8 cellular contexts compared by ENCODE assay signal in the genomic region with DNA sequence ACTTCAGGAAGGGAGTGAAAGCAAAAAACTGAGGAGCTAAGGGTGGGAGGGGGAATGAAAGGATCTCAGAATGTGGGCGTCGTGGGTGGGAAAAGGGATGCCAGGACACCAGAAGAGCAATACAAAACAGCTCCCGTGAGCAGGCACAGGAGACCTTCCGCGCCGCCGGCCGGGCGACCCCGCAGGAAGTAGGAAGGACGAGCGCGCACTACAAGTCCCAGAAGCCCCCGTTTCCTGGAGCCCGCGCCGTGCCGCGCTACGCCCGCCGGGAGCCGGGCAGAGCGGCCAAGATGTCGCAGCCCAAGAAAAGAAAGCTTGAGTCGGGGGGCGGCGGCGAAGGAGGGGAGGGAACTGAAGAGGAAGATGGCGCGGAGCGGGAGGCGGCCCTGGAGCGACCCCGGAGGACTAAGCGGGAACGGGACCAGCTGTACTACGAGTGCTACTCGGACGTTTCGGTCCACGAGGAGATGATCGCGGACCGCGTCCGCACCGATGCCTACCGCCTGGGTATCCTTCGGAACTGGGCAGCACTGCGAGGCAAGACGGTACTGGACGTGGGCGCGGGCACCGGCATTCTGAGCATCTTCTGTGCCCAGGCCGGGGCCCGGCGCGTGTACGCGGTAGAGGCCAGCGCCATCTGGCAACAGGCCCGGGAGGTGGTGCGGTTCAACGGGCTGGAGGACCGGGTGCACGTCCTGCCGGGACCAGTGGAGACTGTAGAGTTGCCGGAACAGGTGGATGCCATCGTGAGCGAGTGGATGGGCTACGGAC. TPM values are rescaled to one million over a fixed set of nuclear protein-coding genes. Genes with fewer than 3 reads are reported as not detected.
DNase-seq lines count a peak whose midpoint lies in the region; ATAC-seq, FAIRE-seq and TF ChIP-seq lines count a peak whose summit lies in the region.

A gene (plus strand): TSS at position 249 of the 771 bp plus-strand sequence. CDS start 42 bp downstream, at position 291.

- TF ChIP-seq CTCF in D721Med (IDR thresholded peaks at IDR 0.05; ENCODE audit: insufficient read depth, missing control alignments): no peak

- TF ChIP-seq POLR2A in erythroblast (IDR thresholded peaks at IDR 0.05; ENCODE audit: low read length): peak; percentile 75

- H3K9ac ChIP-seq in HUES64 (ENCODE audit: low read depth, low read length): peak within 1 kb of the TSS; percentile 94
- H3K9ac ChIP-seq in mucosa of stomach (ENCODE audit: low read length): peak within 1 kb of the TSS; percentile 77

- peak within 1 kb of the TSS; percentile 97 for H3K4me3 ChIP-seq in HUES64 (ENCODE audit: low read length)
- H3K4me3 ChIP-seq in mucosa of stomach (ENCODE audit: low read length): peak within 1 kb of the TSS; percentile 92

- no peaks in the 10 kb centered on the region for H3K9me3 ChIP-seq in HUES64 (ENCODE audit: insufficient read depth, low read depth, low read length)
- H3K9me3 ChIP-seq in mucosa of stomach (ENCODE audit: control insufficient read depth, low read length): no peaks in the 10 kb centered on the region

- WGBS in HUES64: under 1% methylated on average over 73 of the region's 73 CpGs

- ATAC-seq in GM21447 (IDR thresholded peaks at IDR 0.05; ENCODE audit: unreplicated experiment): peak; percentile 89

- DNase-seq in D721Med (ENCODE audit: insufficient read length, low spot score) (peak; percentile 29), OCI-M1 (lab: John Stamatoyannopoulos, UW) (peak; percentile 88), activated T-cell treated with anti-CD3 and anti-CD28 coated beads for 48 hours (ENCODE audit: low read depth) (peak; percentile 79), erythroblast (lab: John Stamatoyannopoulos, UW) (peak; percentile 85 to 86)
- peak; percentile 86 for DNase-seq in stimulated activated CD8-positive, alpha-beta memory T cell treated with anti-CD3 and anti-CD28 coated beads, Interleukin-4, amount 100 ng/mL, for 48 hours

- H3K27me3 ChIP-seq in HUES64 (ENCODE audit: insufficient read depth, low read length) (no peaks in the 10 kb centered on the region), mucosa of stomach (ENCODE audit: control insufficient read depth, insufficient read depth, low read length) (no peaks in the 10 kb centered on the region)

- H3K4me1 ChIP-seq in HUES64 (ENCODE audit: insufficient read depth, low read length) (peaks cover 15% of the 10 kb centered on the region), mucosa of stomach (ENCODE audit: control insufficient read depth, insufficient read depth, low read length) (no peaks in the 10 kb centered on the region)

- peak within 1 kb of the TSS; percentile 86 for H3K27ac ChIP-seq in HUES64 (ENCODE audit: low read depth, low read length)

- H3K36me3 ChIP-seq in HUES64 (ENCODE audit: insufficient read depth, low read length): peaks cover 8% of the 10 kb centered on the region
- no peaks in the 10 kb centered on the region for H3K36me3 ChIP-seq in mucosa of stomach (ENCODE audit: control insufficient read depth, insufficient read depth, low read length)

- FAIRE-seq in D721Med (lab: Jason Lieb, UNC): no peak

RNA-seq across cellular contexts. Expression of the gene that starts here (rescaled TPM):
- 32.8 TPM for polyA plus RNA-seq in HUES64 (2013, experiment 1 of 2)
- 30.7 TPM for polyA plus RNA-seq in HUES64 (2013, experiment 2 of 2)

Comparison
In these comparisons a context has a peak if more than half of its experiments do, and no peak if none do; other contexts are left out.
1. Peak in every context shown above with its lines: DNase-seq, ATAC-seq, H3K4me3 ChIP-seq and H3K27ac ChIP-seq.
2. DNase-seq: peak in every context shown above with its lines; median percentile 88 in OCI-M1; 86 in stimulated activated CD8-positive, alpha-beta memory T cell treated with anti-CD3 and anti-CD28 coated beads, Interleukin-4, amount 100 ng/mL, for 48 hours; 86 in erythroblast; 79 in activated T-cell treated with anti-CD3 and anti-CD28 coated beads for 48 hours; 29 in D721Med.